2 cellular contexts compared by ENCODE assay signal in the genomic region with DNA sequence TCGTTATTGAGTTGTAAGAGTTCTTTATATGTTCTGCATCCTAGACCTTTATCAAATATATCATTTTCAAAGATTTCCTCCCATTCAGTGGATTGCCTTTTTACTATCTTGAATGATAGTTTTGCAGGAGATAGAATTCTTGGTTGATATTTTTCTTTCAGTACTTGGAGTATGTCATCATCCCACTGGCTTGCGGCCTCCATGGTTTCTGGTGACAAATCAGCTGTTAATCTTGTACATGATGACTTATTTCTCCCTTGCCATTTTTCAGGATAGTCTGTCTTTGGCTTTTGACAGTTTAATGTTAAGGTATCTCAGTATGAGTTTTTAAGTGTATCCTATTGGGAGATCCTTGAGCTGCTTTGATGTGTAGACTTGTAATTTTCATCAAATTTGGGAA.
A peak's percentile ranks its signal among the peaks of the same experiment; 100 is the strongest.
TF ChIP-seq lines count a peak whose summit lies in the region.

No MANE protein-coding gene starts in this region.

TF ChIP-seq in HepG2, 621 proteins besides CTCF, POLR2A, EP300 and RAD21:
- TF ChIP-seq ZNF232 (CRISPR knock-in tag; IDR thresholded peaks at IDR 0.05; ENCODE audit: borderline replicate concordance) (no peak), SPEN (CRISPR knock-in tag; IDR thresholded peaks at IDR 0.05; ENCODE audit: low read depth) (no peak), HHEX (CRISPR knock-in tag; IDR thresholded peaks at IDR 0.05) (no peak), SSRP1 (CRISPR knock-in tag; IDR thresholded peaks at IDR 0.05) (no peak), RBM39 (IDR thresholded peaks at IDR 0.05; ENCODE audit: low read depth, low read length, poor library complexity, severe bottlenecking) (no peak), EHMT2 (IDR thresholded peaks at IDR 0.05; ENCODE audit: borderline replicate concordance, low read depth, low read length) (no peak), ZSCAN12 (CRISPR knock-in tag; IDR thresholded peaks at IDR 0.05) (no peak), ZNF550 (CRISPR knock-in tag; IDR thresholded peaks at IDR 0.05; ENCODE audit: borderline replicate concordance) (no peak), ZNF317 (CRISPR knock-in tag; IDR thresholded peaks at IDR 0.05) (peak; percentile 99), MTF1 (CRISPR knock-in tag; IDR thresholded peaks at IDR 0.05) (no peak), ZBTB38 (CRISPR knock-in tag; IDR thresholded peaks at IDR 0.05) (no peak), DNMT3B (CRISPR knock-in tag; conservative IDR thresholded peaks at IDR 0.05) (no peak)
- TF ChIP-seq, protein P1, sequence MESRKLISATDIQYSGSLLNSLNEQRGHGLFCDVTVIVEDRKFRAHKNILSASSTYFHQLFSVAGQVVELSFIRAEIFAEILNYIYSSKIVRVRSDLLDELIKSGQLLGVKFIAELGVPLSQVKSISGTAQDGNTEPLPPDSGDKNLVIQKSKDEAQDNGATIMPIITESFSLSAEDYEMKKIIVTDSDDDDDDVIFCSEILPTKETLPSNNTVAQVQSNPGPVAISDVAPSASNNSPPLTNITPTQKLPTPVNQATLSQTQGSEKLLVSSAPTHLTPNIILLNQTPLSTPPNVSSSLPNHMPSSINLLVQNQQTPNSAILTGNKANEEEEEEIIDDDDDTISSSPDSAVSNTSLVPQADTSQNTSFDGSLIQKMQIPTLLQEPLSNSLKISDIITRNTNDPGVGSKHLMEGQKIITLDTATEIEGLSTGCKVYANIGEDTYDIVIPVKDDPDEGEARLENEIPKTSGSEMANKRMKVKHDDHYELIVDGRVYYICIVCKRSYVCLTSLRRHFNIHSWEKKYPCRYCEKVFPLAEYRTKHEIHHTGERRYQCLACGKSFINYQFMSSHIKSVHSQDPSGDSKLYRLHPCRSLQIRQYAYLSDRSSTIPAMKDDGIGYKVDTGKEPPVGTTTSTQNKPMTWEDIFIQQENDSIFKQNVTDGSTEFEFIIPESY (CRISPR knock-in tag; IDR thresholded peaks at IDR 0.05) = peak; percentile 89
TF ChIP-seq in HepG2: peak in this region for 2.

TF ChIP-seq in HEK293, 187 proteins besides CTCF, POLR2A, EP300 and RAD21:
- no peak for TF ChIP-seq OSR2 (tag by site-specific recombination; IDR thresholded peaks at IDR 0.05)
- TF ChIP-seq SETDB1 (IDR thresholded peaks at IDR 0.05; ENCODE audit: insufficient read length, low read length) = peak; percentile 92
- TF ChIP-seq, protein P2, sequence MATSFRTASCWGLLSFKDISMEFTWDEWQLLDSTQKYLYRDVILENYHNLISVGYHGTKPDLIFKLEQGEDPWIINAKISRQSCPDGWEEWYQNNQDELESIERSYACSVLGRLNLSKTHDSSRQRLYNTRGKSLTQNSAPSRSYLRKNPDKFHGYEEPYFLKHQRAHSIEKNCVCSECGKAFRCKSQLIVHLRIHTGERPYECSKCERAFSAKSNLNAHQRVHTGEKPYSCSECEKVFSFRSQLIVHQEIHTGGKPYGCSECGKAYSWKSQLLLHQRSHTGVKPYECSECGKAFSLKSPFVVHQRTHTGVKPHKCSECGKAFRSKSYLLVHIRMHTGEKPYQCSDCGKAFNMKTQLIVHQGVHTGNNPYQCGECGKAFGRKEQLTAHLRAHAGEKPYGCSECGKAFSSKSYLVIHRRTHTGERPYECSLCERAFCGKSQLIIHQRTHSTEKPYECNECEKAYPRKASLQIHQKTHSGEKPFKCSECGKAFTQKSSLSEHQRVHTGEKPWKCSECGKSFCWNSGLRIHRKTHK (tag by site-specific recombination; IDR thresholded peaks at IDR 0.05) = peak; percentile 24; the same call in 1 of the 2 replicates
- TF ChIP-seq, protein P3, sequence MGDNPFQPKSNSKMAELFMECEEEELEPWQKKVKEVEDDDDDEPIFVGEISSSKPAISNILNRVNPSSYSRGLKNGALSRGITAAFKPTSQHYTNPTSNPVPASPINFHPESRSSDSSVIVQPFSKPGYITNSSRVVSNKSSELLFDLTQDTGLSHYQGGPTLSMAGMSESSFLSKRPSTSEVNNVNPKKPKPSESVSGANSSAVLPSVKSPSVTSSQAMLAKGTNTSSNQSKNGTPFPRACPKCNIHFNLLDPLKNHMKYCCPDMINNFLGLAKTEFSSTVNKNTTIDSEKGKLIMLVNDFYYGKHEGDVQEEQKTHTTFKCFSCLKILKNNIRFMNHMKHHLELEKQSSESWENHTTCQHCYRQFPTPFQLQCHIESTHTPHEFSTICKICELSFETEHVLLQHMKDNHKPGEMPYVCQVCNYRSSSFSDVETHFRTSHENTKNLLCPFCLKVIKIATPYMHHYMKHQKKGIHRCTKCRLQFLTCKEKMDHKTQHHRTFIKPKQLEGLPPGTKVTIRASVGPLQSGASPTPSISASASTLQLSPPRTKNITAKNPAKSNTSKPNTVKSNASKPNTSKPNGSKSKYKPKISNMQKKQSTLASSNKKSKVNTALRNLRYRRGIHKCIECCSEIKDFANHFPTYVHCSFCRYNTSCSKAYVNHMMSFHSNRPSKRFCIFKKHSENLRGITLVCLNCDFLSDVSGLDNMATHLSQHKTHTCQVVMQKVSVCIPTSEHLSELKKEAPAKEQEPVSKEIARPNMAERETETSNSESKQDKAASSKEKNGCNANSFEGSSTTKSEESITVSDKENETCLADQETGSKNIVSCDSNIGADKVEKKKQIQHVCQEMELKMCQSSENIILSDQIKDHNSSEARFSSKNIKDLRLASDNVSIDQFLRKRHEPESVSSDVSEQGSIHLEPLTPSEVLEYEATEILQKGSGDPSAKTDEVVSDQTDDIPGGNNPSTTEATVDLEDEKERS (tag by site-specific recombination; IDR thresholded peaks at IDR 0.05) = 0 out of 2 replicates have a peak, but pooled peaks have one; percentile 46
- 0 out of 2 replicates have a peak, but pooled peaks have one; percentile 43 for TF ChIP-seq ZNF184 (tag by site-specific recombination; IDR thresholded peaks at IDR 0.05)
